In genomic region chr11:67649634-67650540, GRCh38 we compare ENCODE assay signal across 9 cellular contexts. TPM values are rescaled to one million over a fixed set of nuclear protein-coding genes. Genes with fewer than 3 reads are reported as not detected.
DNase-seq lines count a peak whose midpoint lies in the region; ATAC-seq and TF ChIP-seq lines count a peak whose summit lies in the region.
"Had no signal": no experiment of that assay in that cellular context is flagged by ENCODE, and none has a peak within 500 bp of the region (broad histone marks: within the 10 kb centered on the region; RNA-seq: fewer than 3 reads in every experiment).

No MANE protein-coding gene starts in this region.

- no peaks in the 10 kb centered on the region for H3F3A ChIP-seq in OCI-LY1 (ENCODE audit: insufficient read depth, low read length)

- H2AFZ ChIP-seq in OCI-LY1 (ENCODE audit: low read length): no peak overlapping the region

- H3K79me2 ChIP-seq in OCI-LY1 (ENCODE audit: insufficient read depth, low read length): no peaks in the 10 kb centered on the region

- peak; percentile 2 for ATAC-seq in esophagus mucosa

- H3K4me3 ChIP-seq in OCI-LY1 (ENCODE audit: low read depth, low read length, poor library complexity, severe bottlenecking) (peak overlapping the region; percentile 57), skeletal muscle satellite cell (ENCODE audit: low read length) (peak overlapping the region; percentile 60)

- H3K4me1 ChIP-seq in OCI-LY1 (ENCODE audit: insufficient read depth, low read length, severe bottlenecking) (peaks cover 52% of the 10 kb centered on the region), skeletal muscle satellite cell (ENCODE audit: control insufficient read depth, insufficient read depth, low read length) (no peaks in the 10 kb centered on the region)

- TF ChIP-seq CTCF in OCI-LY1 (IDR thresholded peaks at IDR 0.05; ENCODE audit: low read length) (no peak), GM13977 (IDR thresholded peaks at IDR 0.05; ENCODE audit: extremely low read depth, insufficient read depth, missing control alignments) (no peak)

- H3K27me3 ChIP-seq in OCI-LY1 (ENCODE audit: insufficient read depth, low read length) (no peaks in the 10 kb centered on the region; the same call in 1 of the 2 replicates), skeletal muscle satellite cell (ENCODE audit: control insufficient read depth, insufficient read depth, low read length) (peaks cover 23% of the 10 kb centered on the region)

- H3K36me3 ChIP-seq in OCI-LY1 (ENCODE audit: insufficient read depth, low read length): no peaks in the 10 kb centered on the region; the same call in 1 of the 2 replicates
- H3K36me3 ChIP-seq in skeletal muscle satellite cell (ENCODE audit: insufficient read depth, low read length): no peaks in the 10 kb centered on the region

- H3K9me2 ChIP-seq in OCI-LY1 (ENCODE audit: low read depth, low read length): no peaks in the 10 kb centered on the region

- no peaks in the 10 kb centered on the region for H4K20me1 ChIP-seq in OCI-LY1 (ENCODE audit: insufficient read depth, low read length)

- peak overlapping the region; percentile 73 for H3K4me2 ChIP-seq in OCI-LY1 (ENCODE audit: low read length)
- H3K4me2 ChIP-seq in skeletal muscle satellite cell (ENCODE audit: low read length): peak overlapping the region; percentile 85

- H3K9ac ChIP-seq in OCI-LY1 (ENCODE audit: low read length): peak overlapping the region; percentile 56
- no peak overlapping the region for H3K9ac ChIP-seq in skeletal muscle satellite cell (ENCODE audit: low read depth, low read length)

- in situ Hi-C loops in GM13977 (cut with MboI; ENCODE audit: low pct_unique_long_range_greater_than_20kb, low sequenced_read_pairs, unreplicated experiment): no loop called here

- H3K9me3 ChIP-seq in OCI-LY1 (ENCODE audit: low read length) (peaks cover 3% of the 10 kb centered on the region; the same call in 1 of the 2 replicates), skeletal muscle satellite cell (replicated peaks; ENCODE audit: low read length) (no peaks in the 10 kb centered on the region)

- H3K27ac ChIP-seq in OCI-LY1 (ENCODE audit: low read depth, low read length, poor library complexity, severe bottlenecking): peak overlapping the region; percentile 87

- DNase-seq in DMS53 (lab: John Stamatoyannopoulos, UW) (peak; percentile 82), DMS53 treated with DMSO at 0.1 percent for 48 hours (lab: John Stamatoyannopoulos, UW; ENCODE audit: unreplicated experiment) (no peak), GM13977 (ENCODE audit: low spot score) (no peak), medulla oblongata (ENCODE audit: extremely low spot score) (no peak), ecto neural progenitor cell (ENCODE audit: low spot score) (no peak)

RNA-seq across cellular contexts. Expression of gene ACY3, which starts 0.6 kb away (rescaled TPM):
- total RNA-seq in esophagus mucosa: 0.20 TPM
- not detected in 2 replicates for total RNA-seq in skeletal muscle satellite cell (2012; rRNA removed)
- total RNA-seq: NCI-H460 had no signal

RNA-seq across cellular contexts. Expression of gene TBX10, which starts 10.3 kb away (rescaled TPM):
- total RNA-seq in esophagus mucosa: not detected
- not detected in 2 replicates for total RNA-seq in skeletal muscle satellite cell (2012; rRNA removed)
- total RNA-seq: NCI-H460 had no signal

RNA-seq across cellular contexts. Expression of gene NUDT8, which starts 20.1 kb away (rescaled TPM):
- 56.0 TPM for total RNA-seq in esophagus mucosa
- total RNA-seq in skeletal muscle satellite cell (2012; rRNA removed): 2.5 and 8.7 TPM in 2 replicates

RNA-seq across cellular contexts. Expression of gene ALDH3B2, which starts 24.5 kb away (rescaled TPM):
- total RNA-seq in esophagus mucosa: 206 TPM
- not detected in 2 replicates for total RNA-seq in skeletal muscle satellite cell (2012; rRNA removed)
- total RNA-seq: NCI-H460 had no signal

RNA-seq across cellular contexts. Expression of gene NDUFV1, which starts 43.2 kb away (rescaled TPM):
- total RNA-seq in esophagus mucosa: 140 TPM
- total RNA-seq in skeletal muscle satellite cell (2012; rRNA removed): 205 and 215 TPM in 2 replicates
